8 cellular contexts compared by ENCODE assay signal in genomic region chrX:66728818-66729271, GRCh38.
A peak's percentile ranks its signal among the peaks of the same experiment; 100 is the strongest.
DNase-seq lines count a peak whose midpoint lies in the region; ATAC-seq, FAIRE-seq and TF ChIP-seq lines count a peak whose summit lies in the region.

No MANE protein-coding gene starts in this region.

- peak overlapping the region in 26 of 59 donors; percentile 19 to 79 (median 62) for H3K27ac ChIP-seq in dorsolateral prefrontal cortex

- H3K27me3 ChIP-seq in dorsolateral prefrontal cortex, result peaks cover 0 to 36% (median 0%) of the 10 kb centered on the region in 45 donors

- H3K4me3 ChIP-seq in NB4 (ENCODE audit: low read depth, low read length), result peak overlapping the region; percentile 62
- H3K4me3 ChIP-seq in dorsolateral prefrontal cortex, result peak overlapping the region in 57 of 59 donors; percentile 24 to 68 (median 51)

- intact Hi-C loops in dorsolateral prefrontal cortex (cut with DNase I), result loop anchor here (5.0 to 10.0 kb wide), 3 partner anchors 124 to 1147 kb away; no protein-coding TSS in a partner anchor

- peaks cover 2% of the 10 kb centered on the region for H3K4me1 Mint-ChIP-seq in activated CD4-positive, alpha-beta T cell treated with anti-CD3 and anti-CD28 coated beads, Interleukin-2, amount 10 ng/mL, durations not matched to agents 7 days and 5 days

- no peak for ATAC-seq in HG03571 (IDR thresholded peaks at IDR 0.05; ENCODE audit: unreplicated experiment)

- TF ChIP-seq CTCF in NB4 (IDR thresholded peaks at IDR 0.05; ENCODE audit: low read depth, low read length) (peak; percentile 64), dorsolateral prefrontal cortex (IDR thresholded peaks at IDR 0.05 in 54 of 56, conservative IDR thresholded peaks at IDR 0.05 in 2 of 56; ENCODE audit: low read depth in 1 of 56, partially characterized antibody in 56 of 56) (peak in 55 of 56 donors; percentile 48 to 82 (median 68))

- FAIRE-seq in G401.6 (lab: Jason Lieb, UNC), result peak; percentile 56

- H3K4me3 Mint-ChIP-seq in activated CD4-positive, alpha-beta T cell treated with anti-CD3 and anti-CD28 coated beads, Interleukin-2, amount 10 ng/mL, durations not matched to agents 7 days and 5 days, result peak overlapping the region; percentile 72

- CTCF ChIA-PET in activated CD4-positive, alpha-beta T cell treated with anti-CD3 and anti-CD28 coated beads, Interleukin-2, amount 10 ng/mL, durations not matched to agents 7 days and 5 days (lab: Charles Lee), result interaction anchor here (0.5 to 1.1 kb wide), 5 partner anchors 10 to 1130 kb away, joined by 3 to 4 read pairs (median 3); no protein-coding TSS in a partner anchor

- peak overlapping the region; percentile 92 for H3K27ac Mint-ChIP-seq in activated CD4-positive, alpha-beta T cell treated with anti-CD3 and anti-CD28 coated beads, Interleukin-2, amount 10 ng/mL, durations not matched to agents 7 days and 5 days

- peak; percentile 66 for DNase-seq in H4 (ENCODE audit: low spot score)
- peak; percentile 61 for DNase-seq in NB4 (ENCODE audit: low read depth)
- DNase-seq in activated CD4-positive, alpha-beta T cell treated with anti-CD3 and anti-CD28 coated beads, Interleukin-2, amount 10 ng/mL, durations not matched to agents 7 days and 5 days, result peak; percentile 64
- DNase-seq in dorsolateral prefrontal cortex, result peak; percentile 20 to 68 (median 50)
- DNase-seq in lung microvascular endothelial cell (ENCODE audit: low read depth in 2 of 2), result peak; percentile 56 to 77
- DNase-seq in stimulated activated CD4-positive, alpha-beta T cell treated with anti-CD3 and anti-CD28 coated beads, TNF-alpha, amount 100 ng/mL, for 4 hours (ENCODE audit: low read depth in 3 of 3), result peak; percentile 4 to 15 (median 13)

- no peaks in the 10 kb centered on the region for H3K36me3 Mint-ChIP-seq in activated CD4-positive, alpha-beta T cell treated with anti-CD3 and anti-CD28 coated beads, Interleukin-2, amount 10 ng/mL, durations not matched to agents 7 days and 5 days (ENCODE audit: low read depth)

- H3K27me3 Mint-ChIP-seq in activated CD4-positive, alpha-beta T cell treated with anti-CD3 and anti-CD28 coated beads, Interleukin-2, amount 10 ng/mL, durations not matched to agents 7 days and 5 days, result no peaks in the 10 kb centered on the region

- POLR2A ChIA-PET in activated CD4-positive, alpha-beta T cell treated with anti-CD3 and anti-CD28 coated beads, Interleukin-2, amount 10 ng/mL, durations not matched to agents 7 days and 5 days (lab: Charles Lee), result no interaction called here

- H3K9me3 Mint-ChIP-seq in activated CD4-positive, alpha-beta T cell treated with anti-CD3 and anti-CD28 coated beads, Interleukin-2, amount 10 ng/mL, durations not matched to agents 7 days and 5 days, result no peaks in the 10 kb centered on the region

- no peak for TF ChIP-seq POLR2A in NB4 (IDR thresholded peaks at IDR 0.05; ENCODE audit: extremely low read depth, insufficient read length)

Comparison
In these comparisons a context has a peak if more than half of its experiments do, and no peak if none do; other contexts are left out.
1. DNase-seq: peak in every context shown above with its lines; median percentile 66 in lung microvascular endothelial cell; 66 in H4; 64 in activated CD4-positive, alpha-beta T cell treated with anti-CD3 and anti-CD28 coated beads, Interleukin-2, amount 10 ng/mL, durations not matched to agents 7 days and 5 days; 61 in NB4; 50 in dorsolateral prefrontal cortex; 13 in stimulated activated CD4-positive, alpha-beta T cell treated with anti-CD3 and anti-CD28 coated beads, TNF-alpha, amount 100 ng/mL, for 4 hours.